9 cellular contexts compared by ENCODE assay signal in genomic region chr6:21953831-21954801, GRCh38.
DNase-seq lines count a peak whose midpoint lies in the region; ATAC-seq and TF ChIP-seq lines count a peak whose summit lies in the region.
"Had no signal": no experiment of that assay in that cellular context is flagged by ENCODE, and none has a peak within 500 bp of the region (broad histone marks: within the 10 kb centered on the region; RNA-seq: fewer than 3 reads in every experiment).

No MANE protein-coding gene starts in this region.

- intact Hi-C loops in left ventricle myocardium inferior (cut with micrococcal nuclease), result no loop called here
- intact Hi-C loops in tibial artery (cut with DNase I; ENCODE audit: low total_unique reads), result no loop called here

- DNase-seq in activated T-cell treated with anti-CD3 and anti-CD28 coated beads, Interleukin-2, amount 50 U/mL, for 72 hours, result no peak
- no peak for DNase-seq in activated T-cell treated with anti-CD3 and anti-CD28 coated beads, Interleukin-2, amount 50 U/mL, for 48 hours
- DNase-seq in RWPE2 (ENCODE audit: low spot score) (no peak), left ventricle myocardium inferior (no peak), tibial artery (no peak), hippocampal formation (lab: John Stamatoyannopoulos, UW) (no peak)
- no peak for DNase-seq in activated CD4-positive, CD25-positive, alpha-beta regulatory T cell (lab: John Stamatoyannopoulos, UW)
- DNase-seq in effector CD4-positive, alpha-beta T cell, result no peak

- no peak overlapping the region for H3K27ac ChIP-seq in RWPE2 (ENCODE audit: poor library complexity, severe bottlenecking)
- peak overlapping the region; percentile 52 for H3K27ac ChIP-seq in left ventricle myocardium inferior (replicated peaks)
- H3K27ac ChIP-seq in tibial artery, result peak overlapping the region; percentile 41 to 61

- no peaks in the 10 kb centered on the region for H3K27me3 ChIP-seq in RWPE2 (ENCODE audit: insufficient read depth, poor library complexity, severe bottlenecking)
- H3K27me3 ChIP-seq in left ventricle myocardium inferior (ENCODE audit: low read depth), result no peaks in the 10 kb centered on the region
- no peaks in the 10 kb centered on the region for H3K27me3 ChIP-seq in tibial artery

- peaks cover 18% of the 10 kb centered on the region for H3K4me1 Mint-ChIP-seq in activated T-cell treated with anti-CD3 and anti-CD28 coated beads, Interleukin-2, amount 50 U/mL, for 72 hours (ENCODE audit: low read depth)

- no peaks in the 10 kb centered on the region for H3K4me1 ChIP-seq in RWPE2 (ENCODE audit: insufficient read depth, poor library complexity, severe bottlenecking)
- H3K4me1 ChIP-seq in left ventricle myocardium inferior, result peaks cover 32% of the 10 kb centered on the region
- H3K4me1 ChIP-seq in tibial artery, result peaks cover 0 to 31% (median 12%) of the 10 kb centered on the region in 4 donors

- H3K4me3 Mint-ChIP-seq in activated T-cell treated with anti-CD3 and anti-CD28 coated beads, Interleukin-2, amount 50 U/mL, for 72 hours, result no peak overlapping the region
- H3K4me3 Mint-ChIP-seq: natural killer cell treated with Interleukin-12 subunit alpha and Interleukin-12 subunit beta and Interleukin-15 and Interleukin-18, amount 100 ng/mL, for 72 hours had no signal

- no peaks in the 10 kb centered on the region for H3K36me3 Mint-ChIP-seq in activated T-cell treated with anti-CD3 and anti-CD28 coated beads, Interleukin-2, amount 50 U/mL, for 72 hours (ENCODE audit: insufficient read depth in 2 of 2)
- H3K36me3 Mint-ChIP-seq: natural killer cell treated with Interleukin-12 subunit alpha and Interleukin-12 subunit beta and Interleukin-15 and Interleukin-18, amount 100 ng/mL, for 72 hours had no signal

- no peak overlapping the region for H3K4me3 ChIP-seq in RWPE2 (ENCODE audit: severe bottlenecking)
- H3K4me3 ChIP-seq in left ventricle myocardium inferior, result no peak overlapping the region
- H3K4me3 ChIP-seq in tibial artery, result peak overlapping the region in 1 of 2 donors; percentile 19

- H3K36me3 ChIP-seq in RWPE2 (ENCODE audit: low read depth) (no peaks in the 10 kb centered on the region), left ventricle myocardium inferior (no peaks in the 10 kb centered on the region), tibial artery (no peaks in the 10 kb centered on the region)

- no peak for TF ChIP-seq CTCF in RWPE2 (IDR thresholded peaks at IDR 0.05; ENCODE audit: poor library complexity, severe bottlenecking)
- TF ChIP-seq CTCF in left ventricle myocardium inferior (IDR thresholded peaks at IDR 0.05; ENCODE audit: borderline replicate concordance), result no peak
- TF ChIP-seq CTCF in tibial artery (IDR thresholded peaks at IDR 0.05), result no peak

- H3K9me3 ChIP-seq in RWPE2 (ENCODE audit: severe bottlenecking) (no peaks in the 10 kb centered on the region), left ventricle myocardium inferior (replicated peaks) (no peaks in the 10 kb centered on the region), tibial artery (no peaks in the 10 kb centered on the region)

- peak; percentile 24 to 30 for ATAC-seq in activated T-cell treated with anti-CD3 and anti-CD28 coated beads, Interleukin-2, amount 50 U/mL, for 72 hours (replicated peaks in 1 of 2)
- ATAC-seq in RWPE2 (ENCODE audit: low read depth), result peak; percentile 36; the same call in 1 of the 3 replicates

- H3K27me3 Mint-ChIP-seq in activated T-cell treated with anti-CD3 and anti-CD28 coated beads, Interleukin-2, amount 50 U/mL, for 72 hours (ENCODE audit: low read depth), result peaks cover 7% of the 10 kb centered on the region

- H3K27ac Mint-ChIP-seq in activated T-cell treated with anti-CD3 and anti-CD28 coated beads, Interleukin-2, amount 50 U/mL, for 72 hours, result no peak overlapping the region
- H3K27ac Mint-ChIP-seq: natural killer cell treated with Interleukin-12 subunit alpha and Interleukin-12 subunit beta and Interleukin-15 and Interleukin-18, amount 100 ng/mL, for 72 hours had no signal

- no peaks in the 10 kb centered on the region for H3K9me3 Mint-ChIP-seq in activated T-cell treated with anti-CD3 and anti-CD28 coated beads, Interleukin-2, amount 50 U/mL, for 72 hours
- H3K9me3 Mint-ChIP-seq: natural killer cell treated with Interleukin-12 subunit alpha and Interleukin-12 subunit beta and Interleukin-15 and Interleukin-18, amount 100 ng/mL, for 72 hours had no signal
